In the genomic region with DNA sequence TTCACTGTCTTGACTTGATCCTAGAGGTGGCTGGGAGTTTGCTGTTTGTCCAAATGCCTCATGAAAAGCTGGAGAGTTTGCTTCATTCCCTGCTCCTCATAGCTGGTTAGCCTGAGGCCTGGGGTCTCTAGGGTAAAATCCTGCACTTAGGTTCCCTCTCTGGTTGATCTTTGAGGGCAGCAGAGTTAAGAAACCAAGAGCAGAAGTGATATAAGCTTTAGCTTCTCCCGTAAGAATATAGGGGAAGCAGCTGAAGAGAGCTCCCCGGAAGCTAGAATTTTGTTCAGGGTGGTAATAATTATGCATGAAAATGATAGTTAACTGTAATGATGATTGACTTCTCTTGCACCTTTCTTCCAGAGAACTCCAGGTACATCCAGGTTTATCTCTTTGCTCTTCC, we compare ENCODE assay signal across 8 cellular contexts. TPM values are rescaled to one million over a fixed set of nuclear protein-coding genes. Genes with fewer than 3 reads are reported as not detected.
DNase-seq lines count a peak whose midpoint lies in the region; ATAC-seq and TF ChIP-seq lines count a peak whose summit lies in the region.

No MANE protein-coding gene starts in this region.

- CTCF ChIA-PET in activated CD8-positive, alpha-beta memory T cell treated with anti-CD3 and anti-CD28 coated beads, Interleukin-2, amount 10 ng/mL, durations not matched to agents 7 days and 5 days (lab: Charles Lee): interaction anchor here (0.8 to 13.9 kb wide), 4 partner anchors 8 to 129 kb away, joined by 3 to 382 read pairs (median 3); a partner anchor contains a TSS

- H3K9me3 Mint-ChIP-seq in activated CD8-positive, alpha-beta memory T cell treated with anti-CD3 and anti-CD28 coated beads, Interleukin-2, amount 10 ng/mL, durations not matched to agents 7 days and 5 days (ENCODE audit: low read depth): no peaks in the 10 kb centered on the region
- H3K9me3 Mint-ChIP-seq in activated T-helper 2 cell treated with anti-CD3 and anti-CD28 coated beads, Interferon-gamma antibody, Interleukin-2, Interleukin-4, amounts not matched to agents 10 μg/mL and 5 μg/mL and 100 μg/mL, durations not matched to agents 14 hours and 24 hours and 36 hours: no peaks in the 10 kb centered on the region
- peaks cover 0 to 2% (median 0%) of the 10 kb centered on the region in 6 donors for H3K9me3 Mint-ChIP-seq in immature natural killer cell

- H3K27me3 Mint-ChIP-seq in activated CD8-positive, alpha-beta memory T cell treated with anti-CD3 and anti-CD28 coated beads, Interleukin-2, amount 10 ng/mL, durations not matched to agents 7 days and 5 days: no peaks in the 10 kb centered on the region
- no peaks in the 10 kb centered on the region for H3K27me3 Mint-ChIP-seq in activated T-helper 2 cell treated with anti-CD3 and anti-CD28 coated beads, Interferon-gamma antibody, Interleukin-2, Interleukin-4, amounts not matched to agents 10 μg/mL and 5 μg/mL and 100 μg/mL, durations not matched to agents 14 hours and 24 hours and 36 hours (ENCODE audit: low read depth)
- peaks cover 14 to 23% (median 17%) of the 10 kb centered on the region in 3 donors for H3K27me3 Mint-ChIP-seq in immature natural killer cell (ENCODE audit: low read depth in 3 of 3)

- peaks cover 0 to 2% of the 10 kb centered on the region in 2 donors for H3K36me3 ChIP-seq in thyroid gland

- peak overlapping the region; percentile 87 for H3K27ac Mint-ChIP-seq in activated CD8-positive, alpha-beta memory T cell treated with anti-CD3 and anti-CD28 coated beads, Interleukin-2, amount 10 ng/mL, durations not matched to agents 7 days and 5 days
- peak overlapping the region; percentile 80 for H3K27ac Mint-ChIP-seq in activated T-helper 2 cell treated with anti-CD3 and anti-CD28 coated beads, Interferon-gamma antibody, Interleukin-2, Interleukin-4, amounts not matched to agents 10 μg/mL and 5 μg/mL and 100 μg/mL, durations not matched to agents 14 hours and 24 hours and 36 hours
- H3K27ac Mint-ChIP-seq in immature natural killer cell: peak overlapping the region; percentile 85 to 96 (median 90)

- TF ChIP-seq POLR2A in thyroid gland (IDR thresholded peaks at IDR 0.05): no peak

- no peak for ATAC-seq in activated CD8-positive, alpha-beta memory T cell treated with anti-CD3 and anti-CD28 coated beads, Interleukin-2, amount 10 ng/mL, durations not matched to agents 7 days and 5 days
- ATAC-seq in GM21423 (IDR thresholded peaks at IDR 0.05; ENCODE audit: unreplicated experiment) (no peak), HG03135 (IDR thresholded peaks at IDR 0.05; ENCODE audit: unreplicated experiment) (no peak)

- DNase-seq in activated CD8-positive, alpha-beta memory T cell treated with anti-CD3 and anti-CD28 coated beads, Interleukin-2, amount 10 ng/mL, durations not matched to agents 7 days and 5 days: no peak
- no peak for DNase-seq in activated CD8-positive, alpha-beta memory T cell treated with anti-CD3 and anti-CD28 coated beads, Interleukin-2, amount 50 U/mL, for 48 hours
- no peak for DNase-seq in activated T-helper 2 cell treated with anti-CD3 and anti-CD28 coated beads, Interferon-gamma antibody, Interleukin-2, Interleukin-4, amounts not matched to agents 10 μg/mL and 5 μg/mL and 100 μg/mL, durations not matched to agents 14 hours and 24 hours and 36 hours (ENCODE audit: low spot score)
- DNase-seq in immature natural killer cell: no peak
- DNase-seq in thyroid gland: no peak
- DNase-seq in UCSD-AML1 (lab: John Stamatoyannopoulos, UW; ENCODE audit: unreplicated experiment): no peak

- H3K9me3 ChIP-seq in thyroid gland: no peaks in the 10 kb centered on the region

- H3K36me3 Mint-ChIP-seq in activated CD8-positive, alpha-beta memory T cell treated with anti-CD3 and anti-CD28 coated beads, Interleukin-2, amount 10 ng/mL, durations not matched to agents 7 days and 5 days: peaks cover 16% of the 10 kb centered on the region
- H3K36me3 Mint-ChIP-seq in activated T-helper 2 cell treated with anti-CD3 and anti-CD28 coated beads, Interferon-gamma antibody, Interleukin-2, Interleukin-4, amounts not matched to agents 10 μg/mL and 5 μg/mL and 100 μg/mL, durations not matched to agents 14 hours and 24 hours and 36 hours (ENCODE audit: low read depth): peaks cover 28% of the 10 kb centered on the region
- H3K36me3 Mint-ChIP-seq in immature natural killer cell: peaks cover 0 to 16% (median 14%) of the 10 kb centered on the region in 3 donors

- no peaks in the 10 kb centered on the region for H3K27me3 ChIP-seq in thyroid gland

- intact Hi-C loops in activated T-helper 2 cell treated with anti-CD3 and anti-CD28 coated beads, Interferon-gamma antibody, Interleukin-2, Interleukin-4, amounts not matched to agents 10 μg/mL and 5 μg/mL and 100 μg/mL, durations not matched to agents 14 hours and 24 hours and 36 hours (cut with micrococcal nuclease): loop anchor here (1.0 to 10.0 kb wide), 4 partner anchors 13 to 955 kb away; a partner anchor contains a TSS
- intact Hi-C loops in thyroid gland (cut with DNase I): loop anchor here (10.0 kb wide), 1 partner anchor 125 kb away; a partner anchor contains a TSS

- no peak for TF ChIP-seq CTCF in thyroid gland (IDR thresholded peaks at IDR 0.05)

- 69% methylated on average over 2 of the region's 2 CpGs for WGBS in thyroid gland, 2 donors

- H3K4me3 ChIP-seq in thyroid gland (replicated peaks in 1 of 3): no peak overlapping the region

- H3K4me1 ChIP-seq in thyroid gland: peaks cover 6 to 19% of the 10 kb centered on the region in 2 donors

- peak overlapping the region; percentile 84 for H3K4me3 Mint-ChIP-seq in activated CD8-positive, alpha-beta memory T cell treated with anti-CD3 and anti-CD28 coated beads, Interleukin-2, amount 10 ng/mL, durations not matched to agents 7 days and 5 days
- H3K4me3 Mint-ChIP-seq in activated T-helper 2 cell treated with anti-CD3 and anti-CD28 coated beads, Interferon-gamma antibody, Interleukin-2, Interleukin-4, amounts not matched to agents 10 μg/mL and 5 μg/mL and 100 μg/mL, durations not matched to agents 14 hours and 24 hours and 36 hours (ENCODE audit: low read depth): peak overlapping the region; percentile 91
- peak overlapping the region; percentile 90 to 97 (median 93) for H3K4me3 Mint-ChIP-seq in immature natural killer cell

- peak overlapping the region in 2 of 3 donors; percentile 91 to 93 for H3K27ac ChIP-seq in thyroid gland

- peaks cover 37% of the 10 kb centered on the region for H3K4me1 Mint-ChIP-seq in activated CD8-positive, alpha-beta memory T cell treated with anti-CD3 and anti-CD28 coated beads, Interleukin-2, amount 10 ng/mL, durations not matched to agents 7 days and 5 days
- peaks cover 36% of the 10 kb centered on the region for H3K4me1 Mint-ChIP-seq in activated T-helper 2 cell treated with anti-CD3 and anti-CD28 coated beads, Interferon-gamma antibody, Interleukin-2, Interleukin-4, amounts not matched to agents 10 μg/mL and 5 μg/mL and 100 μg/mL, durations not matched to agents 14 hours and 24 hours and 36 hours (ENCODE audit: low read depth)
- H3K4me1 Mint-ChIP-seq in immature natural killer cell: peaks cover 35 to 44% of the 10 kb centered on the region in 2 donors

RNA-seq across cellular contexts. Expression of a gene that starts 1.4 kb away (rescaled TPM):
- 10 to 100 TPM; 30.5 to 33.5 TPM for total RNA-seq in activated CD8-positive, alpha-beta memory T cell treated with anti-CD3 and anti-CD28 coated beads, Interleukin-2, amount 10 ng/mL, durations not matched to agents 7 days and 5 days
- 24.4 and 26.1 TPM in 2 replicates for total RNA-seq in activated T-helper 2 cell treated with anti-CD3 and anti-CD28 coated beads, Interferon-gamma antibody, Interleukin-2, Interleukin-4, amounts not matched to agents 10 μg/mL and 5 μg/mL and 100 μg/mL, durations not matched to agents 14 hours and 24 hours and 36 hours
- polyA plus RNA-seq in immature natural killer cell: 10 to 100 TPM; 16.2 to 32.1 (median 25.2) TPM
- total RNA-seq in thyroid gland: 10 to 100 TPM; 17.8 to 32.4 (median 20.7) TPM

RNA-seq across cellular contexts. Expression of a gene that starts 7.9 kb away (rescaled TPM):
- total RNA-seq in activated CD8-positive, alpha-beta memory T cell treated with anti-CD3 and anti-CD28 coated beads, Interleukin-2, amount 10 ng/mL, durations not matched to agents 7 days and 5 days: 10 to 100 TPM; 14.9 to 21.3 TPM
- total RNA-seq in activated T-helper 2 cell treated with anti-CD3 and anti-CD28 coated beads, Interferon-gamma antibody, Interleukin-2, Interleukin-4, amounts not matched to agents 10 μg/mL and 5 μg/mL and 100 μg/mL, durations not matched to agents 14 hours and 24 hours and 36 hours: 8.4 and 9.0 TPM in 2 replicates
- polyA plus RNA-seq in immature natural killer cell: 1 to 10 TPM in 1 of 3 donors, under 1 TPM in 2; 0.19 to 2.3 (median 0.57) TPM
- total RNA-seq in thyroid gland: under 1 TPM in 1 of 4 donors, not detected in 3; 0.27 TPM

RNA-seq across cellular contexts. Expression of a gene that starts 13.0 kb away (rescaled TPM):
- 10 to 100 TPM; 57.4 to 60.5 TPM for total RNA-seq in activated CD8-positive, alpha-beta memory T cell treated with anti-CD3 and anti-CD28 coated beads, Interleukin-2, amount 10 ng/mL, durations not matched to agents 7 days and 5 days
- total RNA-seq in activated T-helper 2 cell treated with anti-CD3 and anti-CD28 coated beads, Interferon-gamma antibody, Interleukin-2, Interleukin-4, amounts not matched to agents 10 μg/mL and 5 μg/mL and 100 μg/mL, durations not matched to agents 14 hours and 24 hours and 36 hours: 52.8 and 54.5 TPM in 2 replicates
- polyA plus RNA-seq in immature natural killer cell: 10 to 100 TPM in 1 of 3 donors, 1 to 10 TPM in 2; 4.0 to 14.5 (median 7.2) TPM
- 10 to 100 TPM; 64.8 to 89.4 (median 75.6) TPM for total RNA-seq in thyroid gland
